ENCODE assay signal across 8 cellular contexts in genomic region chr20:324177-325042, GRCh38. TPM values are rescaled to one million over a fixed set of nuclear protein-coding genes. Genes with fewer than 3 reads are reported as not detected.
DNase-seq lines count a peak whose midpoint lies in the region; ATAC-seq and TF ChIP-seq lines count a peak whose summit lies in the region.

No MANE protein-coding gene starts in this region.

- peak overlapping the region; percentile 97 for H2BK15ac ChIP-seq in mesenchymal stem cell (ENCODE audit: low read depth, poor library complexity, severe bottlenecking)

- peak; percentile 94 for DNase-seq in COLO668 (lab: John Stamatoyannopoulos, UW; ENCODE audit: unreplicated experiment)
- peak; percentile 88 to 90 for DNase-seq in HL-60 (ENCODE audit: low read depth in 1 of 2, low spot score in 1 of 2)
- peak; percentile 89 for DNase-seq in NCI-H82 treated with DMSO at 0.1 percent for 48 hours (lab: John Stamatoyannopoulos, UW; ENCODE audit: unreplicated experiment)
- DNase-seq in activated CD8-positive, alpha-beta memory T cell treated with anti-CD3 and anti-CD28 coated beads for 1 hour (ENCODE audit: extremely low read depth in 1 of 2, low read depth in 1 of 2), result peak; percentile 70 to 86
- DNase-seq in effector memory CD4-positive, alpha-beta T cell, result peak; percentile 74 to 79 (median 78)
- peak; percentile 89 for DNase-seq in mesenchymal stem cell
- peak; percentile 83 for DNase-seq in stimulated activated CD8-positive, alpha-beta memory T cell treated with anti-CD3 and anti-CD28 coated beads, Interleukin-12 subunit alpha, Interleukin-12 subunit beta, amount 100 ng/mL, for 24 hours (ENCODE audit: extremely low read depth)

- peak overlapping the region; percentile 21 for H2AK5ac ChIP-seq in mesenchymal stem cell (ENCODE audit: low read length, severe bottlenecking)

- peak overlapping the region in 1 of 2 experiments; percentile 87 for H3K14ac ChIP-seq in mesenchymal stem cell (ENCODE audit: low read length in 2 of 2)

- H3K4me3 ChIP-seq in HL-60 (replicated peaks; ENCODE audit: insufficient read depth, low read length) (peak overlapping the region; percentile 78), mesenchymal stem cell (ENCODE audit: insufficient read depth in 1 of 2, low read depth in 1 of 2, low read length in 2 of 2) (peak overlapping the region; percentile 68 to 92)
- peak overlapping the region; percentile 79 for H3K4me3 ChIP-seq in effector memory CD4-positive, alpha-beta T cell (ENCODE audit: insufficient read depth, low read depth, low read length, poor library complexity, severe bottlenecking)

- no peak for TF ChIP-seq CTCF in HL-60 (IDR thresholded peaks at IDR 0.05; ENCODE audit: insufficient read depth, low read length)

- ATAC-seq in GM19455 (IDR thresholded peaks at IDR 0.05; ENCODE audit: unreplicated experiment), result peak; percentile 54

- H3K27me3 ChIP-seq in HL-60 (ENCODE audit: insufficient read depth, poor library complexity, severe bottlenecking), result no peaks in the 10 kb centered on the region
- no peaks in the 10 kb centered on the region for H3K27me3 ChIP-seq in effector memory CD4-positive, alpha-beta T cell (replicated peaks; ENCODE audit: control insufficient read depth, insufficient read depth, low read length, poor library complexity, severe bottlenecking)
- H3K27me3 ChIP-seq in mesenchymal stem cell (ENCODE audit: control insufficient read depth in 1 of 2, insufficient read depth in 1 of 2, low read length in 2 of 2), result no peaks in the 10 kb centered on the region

- H3K4ac ChIP-seq in mesenchymal stem cell (ENCODE audit: low read depth in 1 of 2, low read length in 2 of 2), result peak overlapping the region; percentile 83 to 87

- H3K23ac ChIP-seq in mesenchymal stem cell (ENCODE audit: low read length in 2 of 2), result peak overlapping the region in 1 of 2 experiments; percentile 81

- H3K4me1 ChIP-seq in effector memory CD4-positive, alpha-beta T cell (ENCODE audit: control insufficient read depth, insufficient read depth, low read length, poor library complexity, severe bottlenecking), result peaks cover 23% of the 10 kb centered on the region
- H3K4me1 ChIP-seq in mesenchymal stem cell (ENCODE audit: control insufficient read depth, insufficient read depth, low read depth, low read length), result peaks cover 19% of the 10 kb centered on the region

- H2BK12ac ChIP-seq in mesenchymal stem cell (ENCODE audit: low read length in 2 of 2), result peak overlapping the region; percentile 82 to 92

- H3K9me3 ChIP-seq in effector memory CD4-positive, alpha-beta T cell (ENCODE audit: control insufficient read depth, low read length), result no peaks in the 10 kb centered on the region
- peaks cover 5% of the 10 kb centered on the region for H3K9me3 ChIP-seq in mesenchymal stem cell (ENCODE audit: control insufficient read depth, low read length)

- H3K27ac ChIP-seq in HL-60 (replicated peaks) (peak overlapping the region; percentile 76), mesenchymal stem cell (ENCODE audit: low read length, poor library complexity, severe bottlenecking) (peak overlapping the region; percentile 94)
- peak overlapping the region; percentile 73 for H3K27ac ChIP-seq in effector memory CD4-positive, alpha-beta T cell (ENCODE audit: insufficient read depth, low read length, poor library complexity, severe bottlenecking)

- H2BK120ac ChIP-seq in mesenchymal stem cell (ENCODE audit: low read depth, low read length), result peak overlapping the region; percentile 87

- peak overlapping the region; percentile 85 for H2AFZ ChIP-seq in mesenchymal stem cell (ENCODE audit: low read depth, low read length)

- H3K36me3 ChIP-seq in effector memory CD4-positive, alpha-beta T cell (ENCODE audit: control insufficient read depth, insufficient read depth, low read length), result no peaks in the 10 kb centered on the region
- H3K36me3 ChIP-seq in mesenchymal stem cell (ENCODE audit: control insufficient read depth in 1 of 2, insufficient read depth in 2 of 2, low read depth in 1 of 2, low read length in 2 of 2), result peaks cover 9% of the 10 kb centered on the region in 2 experiments

- no peaks in the 10 kb centered on the region for H3K79me1 ChIP-seq in mesenchymal stem cell (replicated peaks; ENCODE audit: low read length, poor library complexity, severe bottlenecking)

- peak overlapping the region; percentile 99 for H3K4me2 ChIP-seq in mesenchymal stem cell (ENCODE audit: low read length, poor library complexity, severe bottlenecking)

- peak overlapping the region; percentile 67 for H2BK5ac ChIP-seq in mesenchymal stem cell (ENCODE audit: low read depth, low read length, poor library complexity, severe bottlenecking)

- peak overlapping the region; percentile 95 for H4K91ac ChIP-seq in mesenchymal stem cell (ENCODE audit: low read length)

- 0% methylated on average over 55 of the region's 68 CpGs for WGBS in mesenchymal stem cell

- peak overlapping the region; percentile 88 for H3K9ac ChIP-seq in mesenchymal stem cell (ENCODE audit: low read length)

- peak overlapping the region; percentile 77 for H4K8ac ChIP-seq in mesenchymal stem cell (ENCODE audit: low read length)

- peak overlapping the region; percentile 90 to 97 for H3K18ac ChIP-seq in mesenchymal stem cell (ENCODE audit: low read depth in 1 of 2, low read length in 2 of 2)

RNA-seq across cellular contexts. Expression of gene SOX12, which starts 0.9 kb away (rescaled TPM):
- 30.8 TPM for polyA plus RNA-seq in mesenchymal stem cell (2013, experiment 1 of 2)
- polyA plus RNA-seq in mesenchymal stem cell (2013, experiment 2 of 2), result 29.9 TPM

RNA-seq across cellular contexts. Expression of gene NRSN2, which starts 22.5 kb away (rescaled TPM):
- polyA plus RNA-seq in mesenchymal stem cell (2013, experiment 1 of 2), result 63.0 TPM
- polyA plus RNA-seq in mesenchymal stem cell (2013, experiment 2 of 2), result 60.9 TPM

RNA-seq across cellular contexts. Expression of gene ZCCHC3, which starts 27.0 kb away (rescaled TPM):
- polyA plus RNA-seq in mesenchymal stem cell (2013, experiment 1 of 2), result 21.9 TPM
- polyA plus RNA-seq in mesenchymal stem cell (2013, experiment 2 of 2), result 21.3 TPM

RNA-seq across cellular contexts. Expression of gene C20orf96, which starts 33.9 kb away (rescaled TPM):
- 15.2 TPM for polyA plus RNA-seq in mesenchymal stem cell (2013, experiment 1 of 2)
- 14.8 TPM for polyA plus RNA-seq in mesenchymal stem cell (2013, experiment 2 of 2)

RNA-seq across cellular contexts. Expression of gene TRIB3, which starts 56.1 kb away (rescaled TPM):
- polyA plus RNA-seq in mesenchymal stem cell (2013, experiment 1 of 2), result 52.7 TPM
- polyA plus RNA-seq in mesenchymal stem cell (2013, experiment 2 of 2), result 53.4 TPM

Comparison
In these comparisons a context has a peak if more than half of its experiments do, and no peak if none do; other contexts are left out.
1. Peak in every context shown above with its lines: DNase-seq, ATAC-seq, H3K4me3 ChIP-seq and H3K27ac ChIP-seq.